ENCODE assay signal across 1 cellular context in the genomic region with DNA sequence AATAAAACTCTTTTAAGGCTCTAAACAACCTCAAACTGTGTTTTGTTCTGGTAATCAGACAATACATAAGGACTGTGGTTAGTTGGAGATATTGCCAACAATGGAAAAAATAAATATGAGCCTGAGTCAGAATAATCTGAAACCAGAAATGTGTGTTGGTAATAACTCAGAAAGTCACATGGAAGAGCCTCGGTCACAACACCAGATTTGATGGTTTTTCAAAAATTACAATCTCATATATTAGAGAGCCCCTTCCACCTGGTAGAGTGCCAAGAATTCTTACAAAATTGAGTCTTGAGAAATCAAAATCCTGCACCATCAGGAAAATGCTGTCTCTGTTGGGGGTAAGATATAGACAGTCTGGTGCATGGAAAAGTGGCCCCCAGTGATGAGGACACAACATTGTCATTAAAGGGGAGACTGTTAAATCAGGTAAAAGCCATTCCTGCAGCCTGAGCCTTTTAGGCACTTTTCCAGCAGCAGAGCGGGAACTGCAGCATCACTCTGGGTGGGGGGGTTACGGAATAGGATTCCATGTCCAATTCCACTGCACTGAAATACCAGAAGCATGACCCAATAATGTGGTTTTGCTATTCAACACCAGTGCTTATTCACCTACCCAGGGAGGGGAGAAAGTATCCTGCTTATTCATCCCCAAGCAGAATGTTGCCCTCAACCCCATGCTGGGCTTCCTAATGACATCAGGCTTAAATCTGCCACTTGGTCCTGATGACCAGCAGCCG.
TF ChIP-seq lines count a peak whose summit lies in the region.

No MANE protein-coding gene starts in this region.

TF ChIP-seq in HEK293, 187 proteins besides CTCF, POLR2A, EP300 and RAD21 (continued from another document and continues in another):
- TF ChIP-seq, protein P1, sequence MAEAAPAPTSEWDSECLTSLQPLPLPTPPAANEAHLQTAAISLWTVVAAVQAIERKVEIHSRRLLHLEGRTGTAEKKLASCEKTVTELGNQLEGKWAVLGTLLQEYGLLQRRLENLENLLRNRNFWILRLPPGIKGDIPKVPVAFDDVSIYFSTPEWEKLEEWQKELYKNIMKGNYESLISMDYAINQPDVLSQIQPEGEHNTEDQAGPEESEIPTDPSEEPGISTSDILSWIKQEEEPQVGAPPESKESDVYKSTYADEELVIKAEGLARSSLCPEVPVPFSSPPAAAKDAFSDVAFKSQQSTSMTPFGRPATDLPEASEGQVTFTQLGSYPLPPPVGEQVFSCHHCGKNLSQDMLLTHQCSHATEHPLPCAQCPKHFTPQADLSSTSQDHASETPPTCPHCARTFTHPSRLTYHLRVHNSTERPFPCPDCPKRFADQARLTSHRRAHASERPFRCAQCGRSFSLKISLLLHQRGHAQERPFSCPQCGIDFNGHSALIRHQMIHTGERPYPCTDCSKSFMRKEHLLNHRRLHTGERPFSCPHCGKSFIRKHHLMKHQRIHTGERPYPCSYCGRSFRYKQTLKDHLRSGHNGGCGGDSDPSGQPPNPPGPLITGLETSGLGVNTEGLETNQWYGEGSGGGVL (tag by site-specific recombination; IDR thresholded peaks at IDR 0.05): peak; percentile 82
- TF ChIP-seq ZSCAN23 (tag by site-specific recombination; IDR thresholded peaks at IDR 0.05) (peak; percentile 50; the same call in 1 of the 2 replicates), ZSCAN16 (tag by site-specific recombination; IDR thresholded peaks at IDR 0.05) (no peak), ZNF146 (tag by site-specific recombination; IDR thresholded peaks at IDR 0.05) (no peak), ZNF394 (tag by site-specific recombination; IDR thresholded peaks at IDR 0.05; ENCODE audit: borderline replicate concordance) (no peak; the same call in 1 of the 2 replicates), GLIS2 (tag by site-specific recombination; IDR thresholded peaks at IDR 0.05) (peak; percentile 51; the same call in 1 of the 2 replicates), MEIS1 (CRISPR knock-in tag; IDR thresholded peaks at IDR 0.05; ENCODE audit: borderline replicate concordance) (no peak), ZNF433 (tag by site-specific recombination; IDR thresholded peaks at IDR 0.05; ENCODE audit: low read depth) (no peak), MZF1 (tag by site-specific recombination; IDR thresholded peaks at IDR 0.05; ENCODE audit: borderline replicate concordance) (no peak), ZNF221 (tag by site-specific recombination; IDR thresholded peaks at IDR 0.05; ENCODE audit: borderline replicate concordance) (no peak), ZNF473 (tag by site-specific recombination; IDR thresholded peaks at IDR 0.05) (no peak), SETDB1 (IDR thresholded peaks at IDR 0.05; ENCODE audit: insufficient read length, low read length) (no peak), ZNF660 (tag by site-specific recombination; IDR thresholded peaks at IDR 0.05) (peak; percentile 93; the same call in 1 of the 2 replicates), ZNF37A (tag by site-specific recombination; IDR thresholded peaks at IDR 0.05) (no peak), ZNF354C (tag by site-specific recombination; IDR thresholded peaks at IDR 0.05; ENCODE audit: borderline replicate concordance, low read depth) (no peak), ZEB2 (tag by site-specific recombination; IDR thresholded peaks at IDR 0.05) (peak; percentile 81), ZNF302 (tag by site-specific recombination; IDR thresholded peaks at IDR 0.05; ENCODE audit: low read depth) (no peak), ZNF610 (tag by site-specific recombination; IDR thresholded peaks at IDR 0.05; ENCODE audit: borderline replicate concordance) (no peak), ZFP69B (tag by site-specific recombination; IDR thresholded peaks at IDR 0.05) (peak; percentile 86), ZNF561 (tag by site-specific recombination; IDR thresholded peaks at IDR 0.05; ENCODE audit: borderline replicate concordance) (no peak), ZXDB (tag by site-specific recombination; IDR thresholded peaks at IDR 0.05) (peak; percentile 37; the same call in 1 of the 2 replicates), ZNF350 (tag by site-specific recombination; IDR thresholded peaks at IDR 0.05) (no peak), ZNF501 (tag by site-specific recombination; IDR thresholded peaks at IDR 0.05) (peak; percentile 53; the same call in 1 of the 2 replicates), KLF8 (tag by site-specific recombination; IDR thresholded peaks at IDR 0.05) (peak; percentile 41; the same call in 1 of the 2 replicates), ZNF10 (tag by site-specific recombination; IDR thresholded peaks at IDR 0.05) (peak; percentile 57; the same call in 1 of the 2 replicates), ZNF24 (tag by site-specific recombination; IDR thresholded peaks at IDR 0.05) (peak; percentile 76), ZNF830 (tag by site-specific recombination; IDR thresholded peaks at IDR 0.05; ENCODE audit: low read depth) (no peak), ZNF169 (tag by site-specific recombination; IDR thresholded peaks at IDR 0.05) (no peak), YY2 (tag by site-specific recombination; IDR thresholded peaks at IDR 0.05) (no peak), YY1 (tag by site-specific recombination; IDR thresholded peaks at IDR 0.05) (no peak), ZNF133 (tag by site-specific recombination; IDR thresholded peaks at IDR 0.05) (no peak), ZNF843 (tag by site-specific recombination; IDR thresholded peaks at IDR 0.05) (no peak), ZNF335 (tag by site-specific recombination; conservative IDR thresholded peaks at IDR 0.05) (0 out of 2 replicates have a peak, but pooled peaks have one; percentile 10)
- TF ChIP-seq, protein P2, sequence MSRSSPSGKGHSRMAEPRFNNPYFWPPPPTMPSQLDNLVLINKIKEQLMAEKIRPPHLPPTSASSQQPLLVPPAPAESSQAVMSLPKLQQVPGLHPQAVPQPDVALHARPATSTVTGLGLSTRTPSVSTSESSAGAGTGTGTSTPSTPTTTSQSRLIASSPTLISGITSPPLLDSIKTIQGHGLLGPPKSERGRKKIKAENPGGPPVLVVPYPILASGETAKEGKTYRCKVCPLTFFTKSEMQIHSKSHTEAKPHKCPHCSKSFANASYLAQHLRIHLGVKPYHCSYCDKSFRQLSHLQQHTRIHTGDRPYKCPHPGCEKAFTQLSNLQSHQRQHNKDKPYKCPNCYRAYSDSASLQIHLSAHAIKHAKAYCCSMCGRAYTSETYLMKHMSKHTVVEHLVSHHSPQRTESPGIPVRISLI (tag by site-specific recombination; IDR thresholded peaks at IDR 0.05): no peak
- TF ChIP-seq, protein P3, sequence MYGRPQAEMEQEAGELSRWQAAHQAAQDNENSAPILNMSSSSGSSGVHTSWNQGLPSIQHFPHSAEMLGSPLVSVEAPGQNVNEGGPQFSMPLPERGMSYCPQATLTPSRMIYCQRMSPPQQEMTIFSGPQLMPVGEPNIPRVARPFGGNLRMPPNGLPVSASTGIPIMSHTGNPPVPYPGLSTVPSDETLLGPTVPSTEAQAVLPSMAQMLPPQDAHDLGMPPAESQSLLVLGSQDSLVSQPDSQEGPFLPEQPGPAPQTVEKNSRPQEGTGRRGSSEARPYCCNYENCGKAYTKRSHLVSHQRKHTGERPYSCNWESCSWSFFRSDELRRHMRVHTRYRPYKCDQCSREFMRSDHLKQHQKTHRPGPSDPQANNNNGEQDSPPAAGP (tag by site-specific recombination; IDR thresholded peaks at IDR 0.05): 0 out of 2 replicates have a peak, but pooled peaks have one; percentile 55
- TF ChIP-seq, protein P4, sequence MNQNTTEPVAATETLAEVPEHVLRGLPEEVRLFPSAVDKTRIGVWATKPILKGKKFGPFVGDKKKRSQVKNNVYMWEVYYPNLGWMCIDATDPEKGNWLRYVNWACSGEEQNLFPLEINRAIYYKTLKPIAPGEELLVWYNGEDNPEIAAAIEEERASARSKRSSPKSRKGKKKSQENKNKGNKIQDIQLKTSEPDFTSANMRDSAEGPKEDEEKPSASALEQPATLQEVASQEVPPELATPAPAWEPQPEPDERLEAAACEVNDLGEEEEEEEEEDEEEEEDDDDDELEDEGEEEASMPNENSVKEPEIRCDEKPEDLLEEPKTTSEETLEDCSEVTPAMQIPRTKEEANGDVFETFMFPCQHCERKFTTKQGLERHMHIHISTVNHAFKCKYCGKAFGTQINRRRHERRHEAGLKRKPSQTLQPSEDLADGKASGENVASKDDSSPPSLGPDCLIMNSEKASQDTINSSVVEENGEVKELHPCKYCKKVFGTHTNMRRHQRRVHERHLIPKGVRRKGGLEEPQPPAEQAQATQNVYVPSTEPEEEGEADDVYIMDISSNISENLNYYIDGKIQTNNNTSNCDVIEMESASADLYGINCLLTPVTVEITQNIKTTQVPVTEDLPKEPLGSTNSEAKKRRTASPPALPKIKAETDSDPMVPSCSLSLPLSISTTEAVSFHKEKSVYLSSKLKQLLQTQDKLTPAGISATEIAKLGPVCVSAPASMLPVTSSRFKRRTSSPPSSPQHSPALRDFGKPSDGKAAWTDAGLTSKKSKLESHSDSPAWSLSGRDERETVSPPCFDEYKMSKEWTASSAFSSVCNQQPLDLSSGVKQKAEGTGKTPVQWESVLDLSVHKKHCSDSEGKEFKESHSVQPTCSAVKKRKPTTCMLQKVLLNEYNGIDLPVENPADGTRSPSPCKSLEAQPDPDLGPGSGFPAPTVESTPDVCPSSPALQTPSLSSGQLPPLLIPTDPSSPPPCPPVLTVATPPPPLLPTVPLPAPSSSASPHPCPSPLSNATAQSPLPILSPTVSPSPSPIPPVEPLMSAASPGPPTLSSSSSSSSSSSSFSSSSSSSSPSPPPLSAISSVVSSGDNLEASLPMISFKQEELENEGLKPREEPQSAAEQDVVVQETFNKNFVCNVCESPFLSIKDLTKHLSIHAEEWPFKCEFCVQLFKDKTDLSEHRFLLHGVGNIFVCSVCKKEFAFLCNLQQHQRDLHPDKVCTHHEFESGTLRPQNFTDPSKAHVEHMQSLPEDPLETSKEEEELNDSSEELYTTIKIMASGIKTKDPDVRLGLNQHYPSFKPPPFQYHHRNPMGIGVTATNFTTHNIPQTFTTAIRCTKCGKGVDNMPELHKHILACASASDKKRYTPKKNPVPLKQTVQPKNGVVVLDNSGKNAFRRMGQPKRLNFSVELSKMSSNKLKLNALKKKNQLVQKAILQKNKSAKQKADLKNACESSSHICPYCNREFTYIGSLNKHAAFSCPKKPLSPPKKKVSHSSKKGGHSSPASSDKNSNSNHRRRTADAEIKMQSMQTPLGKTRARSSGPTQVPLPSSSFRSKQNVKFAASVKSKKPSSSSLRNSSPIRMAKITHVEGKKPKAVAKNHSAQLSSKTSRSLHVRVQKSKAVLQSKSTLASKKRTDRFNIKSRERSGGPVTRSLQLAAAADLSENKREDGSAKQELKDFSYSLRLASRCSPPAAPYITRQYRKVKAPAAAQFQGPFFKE (tag by site-specific recombination; IDR thresholded peaks at IDR 0.05; ENCODE audit: borderline replicate concordance): no peak
- TF ChIP-seq, protein P5, sequence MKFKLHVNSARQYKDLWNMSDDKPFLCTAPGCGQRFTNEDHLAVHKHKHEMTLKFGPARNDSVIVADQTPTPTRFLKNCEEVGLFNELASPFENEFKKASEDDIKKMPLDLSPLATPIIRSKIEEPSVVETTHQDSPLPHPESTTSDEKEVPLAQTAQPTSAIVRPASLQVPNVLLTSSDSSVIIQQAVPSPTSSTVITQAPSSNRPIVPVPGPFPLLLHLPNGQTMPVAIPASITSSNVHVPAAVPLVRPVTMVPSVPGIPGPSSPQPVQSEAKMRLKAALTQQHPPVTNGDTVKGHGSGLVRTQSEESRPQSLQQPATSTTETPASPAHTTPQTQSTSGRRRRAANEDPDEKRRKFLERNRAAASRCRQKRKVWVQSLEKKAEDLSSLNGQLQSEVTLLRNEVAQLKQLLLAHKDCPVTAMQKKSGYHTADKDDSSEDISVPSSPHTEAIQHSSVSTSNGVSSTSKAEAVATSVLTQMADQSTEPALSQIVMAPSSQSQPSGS (tag by site-specific recombination; IDR thresholded peaks at IDR 0.05; ENCODE audit: low read depth): no peak
- TF ChIP-seq, protein P6, sequence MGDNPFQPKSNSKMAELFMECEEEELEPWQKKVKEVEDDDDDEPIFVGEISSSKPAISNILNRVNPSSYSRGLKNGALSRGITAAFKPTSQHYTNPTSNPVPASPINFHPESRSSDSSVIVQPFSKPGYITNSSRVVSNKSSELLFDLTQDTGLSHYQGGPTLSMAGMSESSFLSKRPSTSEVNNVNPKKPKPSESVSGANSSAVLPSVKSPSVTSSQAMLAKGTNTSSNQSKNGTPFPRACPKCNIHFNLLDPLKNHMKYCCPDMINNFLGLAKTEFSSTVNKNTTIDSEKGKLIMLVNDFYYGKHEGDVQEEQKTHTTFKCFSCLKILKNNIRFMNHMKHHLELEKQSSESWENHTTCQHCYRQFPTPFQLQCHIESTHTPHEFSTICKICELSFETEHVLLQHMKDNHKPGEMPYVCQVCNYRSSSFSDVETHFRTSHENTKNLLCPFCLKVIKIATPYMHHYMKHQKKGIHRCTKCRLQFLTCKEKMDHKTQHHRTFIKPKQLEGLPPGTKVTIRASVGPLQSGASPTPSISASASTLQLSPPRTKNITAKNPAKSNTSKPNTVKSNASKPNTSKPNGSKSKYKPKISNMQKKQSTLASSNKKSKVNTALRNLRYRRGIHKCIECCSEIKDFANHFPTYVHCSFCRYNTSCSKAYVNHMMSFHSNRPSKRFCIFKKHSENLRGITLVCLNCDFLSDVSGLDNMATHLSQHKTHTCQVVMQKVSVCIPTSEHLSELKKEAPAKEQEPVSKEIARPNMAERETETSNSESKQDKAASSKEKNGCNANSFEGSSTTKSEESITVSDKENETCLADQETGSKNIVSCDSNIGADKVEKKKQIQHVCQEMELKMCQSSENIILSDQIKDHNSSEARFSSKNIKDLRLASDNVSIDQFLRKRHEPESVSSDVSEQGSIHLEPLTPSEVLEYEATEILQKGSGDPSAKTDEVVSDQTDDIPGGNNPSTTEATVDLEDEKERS (tag by site-specific recombination; IDR thresholded peaks at IDR 0.05): no peak
- TF ChIP-seq, protein P7, sequence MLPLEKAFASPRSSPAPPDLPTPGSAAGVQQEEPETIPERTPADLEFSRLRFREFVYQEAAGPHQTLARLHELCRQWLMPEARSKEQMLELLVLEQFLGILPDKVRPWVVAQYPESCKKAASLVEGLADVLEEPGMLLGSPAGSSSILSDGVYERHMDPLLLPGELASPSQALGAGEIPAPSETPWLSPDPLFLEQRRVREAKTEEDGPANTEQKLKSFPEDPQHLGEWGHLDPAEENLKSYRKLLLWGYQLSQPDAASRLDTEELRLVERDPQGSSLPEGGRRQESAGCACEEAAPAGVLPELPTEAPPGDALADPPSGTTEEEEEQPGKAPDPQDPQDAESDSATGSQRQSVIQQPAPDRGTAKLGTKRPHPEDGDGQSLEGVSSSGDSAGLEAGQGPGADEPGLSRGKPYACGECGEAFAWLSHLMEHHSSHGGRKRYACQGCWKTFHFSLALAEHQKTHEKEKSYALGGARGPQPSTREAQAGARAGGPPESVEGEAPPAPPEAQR (tag by site-specific recombination; IDR thresholded peaks at IDR 0.05): no peak
